In genomic region chr1:163048970-163049680, GRCh38 we compare ENCODE assay signal across 18 cellular contexts. TPM values are rescaled to one million over a fixed set of nuclear protein-coding genes. Genes with fewer than 3 reads are reported as not detected.
"Had no signal": no experiment of that assay in that cellular context is flagged by ENCODE, and none has a peak within 500 bp of the region (broad histone marks: within the 10 kb centered on the region; RNA-seq: fewer than 3 reads in every experiment).

No MANE protein-coding gene starts in this region.

- H3K4me2 ChIP-seq: smooth muscle cell had no signal

- H3K27ac ChIP-seq: ascending aorta, breast epithelium, epithelial cell of prostate, suprapubic skin, VCaP had no signal

- DNase-seq: activated CD4-positive, alpha-beta memory T cell treated with anti-CD3 and anti-CD28 coated beads for 36 hours; activated CD8-positive, alpha-beta memory T cell treated with anti-CD3 and anti-CD28 coated beads, Interleukin-2, amount 10 ng/mL, durations not matched to agents 7 days and 5 days; activated naive CD4-positive, alpha-beta T cell treated with anti-CD3 and anti-CD28 coated beads, Interleukin-2, amount 10 ng/mL, durations not matched to agents 7 days and 5 days; activated T-cell treated with anti-CD3 and anti-CD28 coated beads, Interleukin-2, amount 50 U/mL, for 1 hour; dermis blood vessel endothelial cell; foreskin melanocyte; head of caudate nucleus; kidney glomerular epithelial cell; nephron progenitor cell; right cardiac atrium; stimulated activated naive CD8-positive, alpha-beta T cell treated with anti-CD3 and anti-CD28 coated beads, Interleukin-15, Interleukin-2, amounts not matched to agents 100 U/mL and 50 U/mL, for 24 hours had no signal

- H3K4me1 ChIP-seq: ascending aorta, breast epithelium, suprapubic skin had no signal

- H3K4me3 ChIP-seq: ascending aorta, breast epithelium, smooth muscle cell, suprapubic skin had no signal

- ATAC-seq: activated CD8-positive, alpha-beta memory T cell treated with anti-CD3 and anti-CD28 coated beads, Interleukin-2, amount 10 ng/mL, durations not matched to agents 7 days and 5 days; right cardiac atrium; stimulated activated naive CD8-positive, alpha-beta T cell treated with anti-CD3 and anti-CD28 coated beads, Interleukin-15, Interleukin-2, amounts not matched to agents 100 U/mL and 50 U/mL, for 24 hours had no signal

- H3K36me3 ChIP-seq: ascending aorta, breast epithelium, suprapubic skin had no signal

- H3K27me3 ChIP-seq: ascending aorta, breast epithelium had no signal

- H3K9me3 ChIP-seq: ascending aorta, breast epithelium, suprapubic skin had no signal

RNA-seq across cellular contexts. Expression of gene RGS4, which starts 20.0 kb away (rescaled TPM):
- total RNA-seq: activated CD4-positive, alpha-beta memory T cell treated with anti-CD3 and anti-CD28 coated beads for 36 hours; activated CD8-positive, alpha-beta memory T cell treated with anti-CD3 and anti-CD28 coated beads, Interleukin-2, amount 10 ng/mL, durations not matched to agents 7 days and 5 days; activated T-helper 2 cell treated with anti-CD3 and anti-CD28 coated beads, Interferon-gamma antibody, Interleukin-2, Interleukin-4, amounts not matched to agents 10 μg/mL and 5 μg/mL and 100 μg/mL, durations not matched to agents 14 hours and 24 hours and 36 hours; suprapubic skin had no signal
